In the genomic region with DNA sequence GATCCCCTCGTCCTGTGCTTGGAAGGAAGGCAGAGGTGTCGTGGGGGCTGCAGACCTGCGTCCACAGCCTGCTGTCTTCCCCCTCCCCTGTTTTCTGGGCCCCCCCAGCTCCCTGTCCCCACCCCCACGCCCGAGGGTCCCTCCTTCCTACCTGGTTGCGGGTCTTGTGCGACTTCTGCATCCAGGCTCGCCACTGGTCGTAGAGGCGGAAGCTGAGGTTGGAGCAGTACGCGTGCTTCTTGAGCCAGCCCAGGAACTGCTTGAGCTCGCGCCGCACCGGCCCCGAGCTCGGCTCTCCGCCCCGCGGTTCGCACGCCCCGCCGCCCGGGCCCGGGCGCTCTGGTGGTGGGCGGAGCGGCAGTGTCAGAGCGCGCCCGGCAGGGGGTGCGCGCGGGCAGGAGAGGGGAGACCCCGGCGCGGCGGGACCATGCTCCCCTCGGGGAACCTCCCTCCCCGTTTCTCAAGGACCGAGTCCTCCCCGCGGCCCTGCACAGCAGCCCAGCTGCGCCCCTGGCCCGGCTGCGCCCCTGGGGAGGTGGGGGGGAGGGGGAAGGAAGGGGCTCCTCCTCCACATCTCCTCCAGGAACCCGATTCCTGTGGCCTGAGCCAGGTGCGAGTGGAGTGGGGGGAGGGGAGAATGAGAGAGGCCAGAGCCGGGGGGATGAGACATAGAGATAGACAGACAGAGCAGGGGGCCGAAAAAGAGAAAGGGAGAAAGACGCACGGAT, we compare ENCODE assay signal across 8 cellular contexts. TPM values are rescaled to one million over a fixed set of nuclear protein-coding genes. Genes with fewer than 3 reads are reported as not detected.
DNase-seq lines count a peak whose midpoint lies in the region; ATAC-seq, FAIRE-seq and TF ChIP-seq lines count a peak whose summit lies in the region.

No MANE protein-coding gene starts in this region.

- WGBS in HepG2 (ENCODE audit: low lambda C conversion rate): 97% methylated on average over 41 of the region's 54 CpGs

- BruUV-seq in HCT116 (replicated peaks; lab: Mats Ljungman, UMichigan) (no TSS peak), HepG2 (replicated peaks; lab: Mats Ljungman, UMichigan) (no TSS peak)

- H3K27ac ChIP-seq in HCT116 (ENCODE audit: low read depth, low read length) (peak overlapping the region; percentile 52; the same call in 1 of the 2 replicates), colonic mucosa (no peak overlapping the region), HepG2 (ENCODE audit: extremely low read length, insufficient read depth, low read length) (no peak overlapping the region)

- H3K36me3 ChIP-seq in HCT116 (ENCODE audit: control insufficient read depth in 1 of 2, insufficient read depth in 2 of 2, low read length in 2 of 2) (0 out of 4 replicates have a peak, but pooled peaks cover 0 to 4% of the 10 kb centered on the region in 2 experiments), colonic mucosa (no peaks in the 10 kb centered on the region), HepG2 (replicated peaks in 1 of 2; ENCODE audit: control insufficient read depth in 1 of 2, insufficient read depth in 2 of 2, low read length in 2 of 2) (peaks cover 12 to 37% of the 10 kb centered on the region in 2 experiments; a peak in 4 of 5 replicates)

- H3K9ac ChIP-seq in HCT116 (ENCODE audit: low read length) (peak overlapping the region; percentile 63), colonic mucosa (ENCODE audit: low read depth in 2 of 2, low read length in 2 of 2) (peak overlapping the region in 1 of 2 donors; percentile 35), HepG2 (ENCODE audit: insufficient read depth, low read depth, low read length) (no peak overlapping the region)

- intact Hi-C loops in HCT116 (cut with micrococcal nuclease) (loop anchor here (5.0 kb wide), 2 partner anchors 43 to 127 kb away; partner anchors contain the start of gene KLHL26), colonic mucosa (cut with DNase I) (loop anchor here (5.0 kb wide), 1 partner anchor 253 kb away; no protein-coding TSS in a partner anchor), HepG2 (cut with micrococcal nuclease; ENCODE audit: unreplicated experiment) (no loop called here)

- H3K27me3 ChIP-seq in HCT116 (ENCODE audit: insufficient read depth, low read length) (no peaks in the 10 kb centered on the region), colonic mucosa (peaks cover 18% of the 10 kb centered on the region), HepG2 (ENCODE audit: control insufficient read depth in 1 of 2, insufficient read depth in 2 of 2, low read length in 2 of 2) (no peaks in the 10 kb centered on the region)

- POLR2A ChIA-PET in HCT116 (lab: Charles Lee): interaction anchor here (0.6 to 0.7 kb wide), 3 partner anchors 146 to 763 kb away, joined by 3 to 4 read pairs (median 3); no protein-coding TSS in a partner anchor
- POLR2A ChIA-PET in HepG2 (lab: Yijun Ruan, JAX): interaction anchor here (0.6 to 0.8 kb wide), 2 partner anchors 231 to 303 kb away, joined by 3 read pairs; no protein-coding TSS in a partner anchor

- peak; percentile 30 for TF ChIP-seq POLR2A in HCT116 (IDR thresholded peaks at IDR 0.05; ENCODE audit: borderline replicate concordance, extremely low read depth, insufficient read depth, insufficient read length)
- no peak for TF ChIP-seq POLR2A in HepG2 (IDR thresholded peaks at IDR 0.05; ENCODE audit: insufficient read depth in 1 of 2, low read depth in 2 of 2, low read length in 2 of 2)

- H2AFZ ChIP-seq in HCT116 (ENCODE audit: low read depth, low read length, poor library complexity, severe bottlenecking): no peak overlapping the region
- no peak overlapping the region for H2AFZ ChIP-seq in HepG2 (ENCODE audit: low read length)

- H3K4me2 ChIP-seq in HCT116 (ENCODE audit: low read length) (peak overlapping the region; percentile 85), HepG2 (ENCODE audit: low read depth, low read length) (no peak overlapping the region)

- FAIRE-seq in HepG2 (lab: Jason Lieb, UNC): no peak

- TF ChIP-seq RAD21 in HCT116 (IDR thresholded peaks at IDR 0.05; ENCODE audit: low read depth) (peak; percentile 75), HepG2 (CRISPR knock-in tag; IDR thresholded peaks at IDR 0.05) (no peak)

- no peaks in the 10 kb centered on the region for H4K20me1 ChIP-seq in HCT116 (ENCODE audit: insufficient read depth)
- H4K20me1 ChIP-seq in HepG2 (ENCODE audit: insufficient read depth, low read length): 0 out of 2 replicates have a peak, but pooled peaks cover 2% of the 10 kb centered on the region

- ATAC-seq in HCT116 (peak; percentile 42), HepG2 (no peak), HG02981 (IDR thresholded peaks at IDR 0.05; ENCODE audit: unreplicated experiment) (no peak)

- H3K79me2 ChIP-seq in HCT116 (ENCODE audit: insufficient read depth, low read length): peaks cover 9% of the 10 kb centered on the region; the same call in 1 of the 2 replicates
- H3K79me2 ChIP-seq in HepG2 (ENCODE audit: insufficient read depth, low read length): no peaks in the 10 kb centered on the region

- peaks cover 15 to 40% of the 10 kb centered on the region in 2 experiments; a peak in 3 of 4 replicates for H3K4me1 ChIP-seq in HCT116 (ENCODE audit: control insufficient read depth in 1 of 2, insufficient read depth in 2 of 2, low read length in 2 of 2)
- peaks cover 17% of the 10 kb centered on the region for H3K4me1 ChIP-seq in colonic mucosa
- H3K4me1 ChIP-seq in HepG2 (ENCODE audit: insufficient read depth, low read length): peaks cover 13% of the 10 kb centered on the region

- H3K9me2 ChIP-seq in HCT116 (ENCODE audit: insufficient read depth): no peaks in the 10 kb centered on the region

- in situ Hi-C loops in HepG2 (cut with HindIII; ENCODE audit: extremely low pct_ligation_motif_present, low pct_unique_long_range_greater_than_20kb): loop anchor here (5.0 kb wide), 1 partner anchor 83 kb away; no protein-coding TSS in a partner anchor

- H3K9me3 ChIP-seq in HCT116 (ENCODE audit: control insufficient read depth in 1 of 2, insufficient read depth in 1 of 2, low read depth in 1 of 2, low read length in 2 of 2) (no peaks in the 10 kb centered on the region), colonic mucosa (no peaks in the 10 kb centered on the region), HepG2 (ENCODE audit: low read length) (no peaks in the 10 kb centered on the region)

- TF ChIP-seq CTCF in HCT116 (IDR thresholded peaks at IDR 0.05 in 2 of 3, conservative IDR thresholded peaks at IDR 0.05 in 1 of 3; ENCODE audit: borderline replicate concordance in 1 of 3, insufficient read depth in 1 of 3, low read depth in 2 of 3, low read length in 2 of 3): peak; percentile 42 to 77 (median 76); a peak in 5 of 6 replicates
- TF ChIP-seq CTCF in colonic mucosa (IDR thresholded peaks at IDR 0.05): peak; percentile 78
- no peak for TF ChIP-seq CTCF in HepG2 (CRISPR knock-in tag; IDR thresholded peaks at IDR 0.05)

- peak; percentile 57 for DNase-seq in COLO829 (ENCODE audit: low spot score)
- no peak for DNase-seq in HCT116 (ENCODE audit: low read depth, low spot score)
- DNase-seq in NCI-H2196 treated with DMSO at 0.1 percent for 48 hours (lab: John Stamatoyannopoulos, UW; ENCODE audit: unreplicated experiment): peak; percentile 35
- peak; percentile 82 for DNase-seq in activated CD4-positive, alpha-beta T cell treated with anti-CD3 and anti-CD28 coated beads for 48 hours
- peak; percentile 73 for DNase-seq in colonic mucosa
- no peak for DNase-seq in HepG2 (ENCODE audit: low spot score)
- DNase-seq in stimulated activated CD4-positive, alpha-beta T cell treated with anti-CD3 and anti-CD28 coated beads, Interleukin-4, amount 100 ng/mL, for 24 hours: peak; percentile 78

- TF ChIP-seq EP300 in HepG2 (IDR thresholded peaks at IDR 0.05; ENCODE audit: low read depth in 2 of 2, low read length in 2 of 2) (no peak), HepG2 (CRISPR knock-in tag; IDR thresholded peaks at IDR 0.05; ENCODE audit: borderline replicate concordance) (no peak)

- H3K4me3 ChIP-seq in HCT116 (replicated peaks in 1 of 2; ENCODE audit: low read depth in 1 of 2, low read length in 2 of 2) (peak overlapping the region; percentile 37 to 54), colonic mucosa (peak overlapping the region; percentile 19), HepG2 (replicated peaks in 1 of 3; ENCODE audit: insufficient read depth in 1 of 3, low read depth in 2 of 3, low read length in 3 of 3) (no peak overlapping the region)

- CTCF ChIA-PET in HCT116 (lab: Charles Lee): interaction anchor here (0.5 to 7.5 kb wide), 12 partner anchors 9 to 253 kb away, joined by 3 to 39 read pairs (median 4); partner anchors contain the start of genes CRLF1, TMEM59L and UBA52
- CTCF ChIA-PET in HepG2 (lab: Yijun Ruan, JAX; ENCODE audit: low intra/inter-chr PET ratio, low total read pairs): no interaction called here

- RAD21 ChIA-PET in HCT116 (lab: Charles Lee; ENCODE audit: low non-redundant PET in 1 of 2, low total read pairs in 2 of 2, uncharacterized antibody in 2 of 2, unreplicated experiment in 2 of 2): interaction anchor here (0.7 to 0.8 kb wide), 3 partner anchors 73 to 154 kb away, joined by 3 to 4 read pairs (median 3); partner anchors contain the start of gene ELL (in 1 of the 2)

RNA-seq across cellular contexts. Expression of gene REX1BD, which starts 5.7 kb away (rescaled TPM):
- total RNA-seq in HCT116 (2021; ENCODE audit: unreplicated experiment) (97.1 TPM), colonic mucosa (10 to 100 TPM; 46.7 to 79.6 TPM), HepG2 (2016; rRNA removed; fragmentation: Illumina TruSeq; extraction: Trizol) (20.7 and 25.4 TPM in 2 replicates)
- 107 and 110 TPM in 2 replicates for polyA plus RNA-seq in HCT116 (2012)
- 16.9 and 18.9 TPM in 2 replicates for total RNA-seq in HepG2 (2016; cell fraction: cytosol; rRNA removed; fragmentation: Illumina TruSeq; extraction: Trizol; ENCODE audit: low read depth)
- 21.8 and 27.1 TPM in 2 replicates for total RNA-seq in HepG2 (2016; cell fraction: insoluble cytoplasmic fraction; rRNA removed; fragmentation: Illumina TruSeq; extraction: Trizol)
- 14.9 and 19.7 TPM in 2 replicates for total RNA-seq in HepG2 (2016; cell fraction: membrane; rRNA removed; fragmentation: Illumina TruSeq; extraction: Trizol)
- total RNA-seq in HepG2 (2016; cell fraction: nucleus; rRNA removed; fragmentation: Illumina TruSeq; extraction: Trizol): 11.7 and 15.7 TPM in 2 replicates
- 7.5 and 7.6 TPM in 2 replicates for polyA plus RNA-seq in HepG2 (2011; rRNA removed)
- polyA plus RNA-seq in HepG2 (2011; cell fraction: cytosol; rRNA removed): 10.8 and 16.3 TPM in 2 replicates
- 39.3 and 40.2 TPM in 2 replicates for polyA plus RNA-seq in HepG2 (2011; cell fraction: nucleus; rRNA removed)
- 8.3 and 10.1 TPM in 2 replicates for polyA plus RNA-seq in HepG2 (2012)
- 9.6 and 12.0 TPM in 2 replicates for polyA plus RNA-seq in HepG2 (2016; cell fraction: cytosol; fragmentation: Illumina TruSeq; extraction: Trizol; ENCODE audit: low read depth)
- 11.7 and 12.2 TPM in 2 replicates for polyA plus RNA-seq in HepG2 (2016; cell fraction: insoluble cytoplasmic fraction; fragmentation: Illumina TruSeq; extraction: Trizol; ENCODE audit: low read depth)
- 8.0 and 10.3 TPM in 2 replicates for polyA plus RNA-seq in HepG2 (2016; cell fraction: membrane; fragmentation: Illumina TruSeq; extraction: Trizol; ENCODE audit: low read depth)
- 19.7 and 20.4 TPM in 2 replicates for polyA plus RNA-seq in HepG2 (2016; cell fraction: nucleus; fragmentation: Illumina TruSeq; extraction: Trizol; ENCODE audit: insufficient read depth, low read depth)
- polyA minus RNA-seq in HepG2 (2011; rRNA and poly(A)+ RNA removed; ENCODE audit: low replicate concordance): 2.0 and 4.9 TPM in 2 replicates
- 2.6 and 2.7 TPM in 2 replicates for polyA minus RNA-seq in HepG2 (2011; cell fraction: cytosol; rRNA and poly(A)+ RNA removed)
- polyA minus RNA-seq in HepG2 (2011; cell fraction: nucleus; rRNA and poly(A)+ RNA removed): 2.4 and 2.6 TPM in 2 replicates

RNA-seq across cellular contexts. Expression of gene CRLF1, which starts 12.3 kb away (rescaled TPM):
- 43.0 TPM for total RNA-seq in HCT116 (2021; ENCODE audit: unreplicated experiment)
- 60.6 and 80.0 TPM in 2 replicates for polyA plus RNA-seq in HCT116 (2012)
- 1 to 10 TPM in 1 of 2 donors, under 1 TPM in 1; 0.84 to 1.6 TPM for total RNA-seq in colonic mucosa
- total RNA-seq in HepG2 (2016; rRNA removed; fragmentation: Illumina TruSeq; extraction: Trizol): 105 and 217 TPM in 2 replicates
- total RNA-seq in HepG2 (2016; cell fraction: cytosol; rRNA removed; fragmentation: Illumina TruSeq; extraction: Trizol; ENCODE audit: low read depth): 96.8 and 118 TPM in 2 replicates
- 97.5 and 221 TPM in 2 replicates for total RNA-seq in HepG2 (2016; cell fraction: insoluble cytoplasmic fraction; rRNA removed; fragmentation: Illumina TruSeq; extraction: Trizol)
- 191 and 193 TPM in 2 replicates for total RNA-seq in HepG2 (2016; cell fraction: membrane; rRNA removed; fragmentation: Illumina TruSeq; extraction: Trizol)
- total RNA-seq in HepG2 (2016; cell fraction: nucleus; rRNA removed; fragmentation: Illumina TruSeq; extraction: Trizol): 219 and 265 TPM in 2 replicates
- polyA plus RNA-seq in HepG2 (2011; rRNA removed): 296 and 337 TPM in 2 replicates
- polyA plus RNA-seq in HepG2 (2011; cell fraction: cytosol; rRNA removed): 347 and 628 TPM in 2 replicates
- polyA plus RNA-seq in HepG2 (2011; cell fraction: nucleus; rRNA removed): 244 and 327 TPM in 2 replicates
- polyA plus RNA-seq in HepG2 (2012): 231 and 373 TPM in 2 replicates
- 150 and 176 TPM in 2 replicates for polyA plus RNA-seq in HepG2 (2016; cell fraction: cytosol; fragmentation: Illumina TruSeq; extraction: Trizol; ENCODE audit: low read depth)
- 122 and 154 TPM in 2 replicates for polyA plus RNA-seq in HepG2 (2016; cell fraction: insoluble cytoplasmic fraction; fragmentation: Illumina TruSeq; extraction: Trizol; ENCODE audit: low read depth)
- polyA plus RNA-seq in HepG2 (2016; cell fraction: membrane; fragmentation: Illumina TruSeq; extraction: Trizol; ENCODE audit: low read depth): 207 and 208 TPM in 2 replicates
- polyA plus RNA-seq in HepG2 (2016; cell fraction: nucleus; fragmentation: Illumina TruSeq; extraction: Trizol; ENCODE audit: insufficient read depth, low read depth): 462 and 526 TPM in 2 replicates
- polyA minus RNA-seq in HepG2 (2011; rRNA and poly(A)+ RNA removed; ENCODE audit: low replicate concordance): 0.47 and 301 TPM in 2 replicates
- polyA minus RNA-seq in HepG2 (2011; cell fraction: cytosol; rRNA and poly(A)+ RNA removed): 303 and 346 TPM in 2 replicates
- polyA minus RNA-seq in HepG2 (2011; cell fraction: nucleus; rRNA and poly(A)+ RNA removed): 45.4 and 52.2 TPM in 2 replicates

RNA-seq across cellular contexts. Expression of gene TMEM59L, which starts 18.4 kb away (rescaled TPM):
- 14.3 TPM for total RNA-seq in HCT116 (2021; ENCODE audit: unreplicated experiment)
- polyA plus RNA-seq in HCT116 (2012): 21.3 and 22.7 TPM in 2 replicates
- total RNA-seq in colonic mucosa: 1 to 10 TPM in 1 of 2 donors, under 1 TPM in 1; 0.27 to 1.4 TPM
- 0.69 and 0.97 TPM in 2 replicates for total RNA-seq in HepG2 (2016; rRNA removed; fragmentation: Illumina TruSeq; extraction: Trizol)
- total RNA-seq in HepG2 (2016; cell fraction: cytosol; rRNA removed; fragmentation: Illumina TruSeq; extraction: Trizol; ENCODE audit: low read depth): 0.61 and 0.88 TPM in 2 replicates
- total RNA-seq in HepG2 (2016; cell fraction: insoluble cytoplasmic fraction; rRNA removed; fragmentation: Illumina TruSeq; extraction: Trizol): 0.77 and 1.4 TPM in 2 replicates
- 0.49 and 0.65 TPM in 2 replicates for total RNA-seq in HepG2 (2016; cell fraction: membrane; rRNA removed; fragmentation: Illumina TruSeq; extraction: Trizol)
- 2.3 and 2.7 TPM in 2 replicates for total RNA-seq in HepG2 (2016; cell fraction: nucleus; rRNA removed; fragmentation: Illumina TruSeq; extraction: Trizol)
- 5.5 and 7.2 TPM in 2 replicates for polyA plus RNA-seq in HepG2 (2011; rRNA removed)
- 4.1 and 4.6 TPM in 2 replicates for polyA plus RNA-seq in HepG2 (2011; cell fraction: cytosol; rRNA removed)
- 71.3 and 86.8 TPM in 2 replicates for polyA plus RNA-seq in HepG2 (2011; cell fraction: nucleus; rRNA removed)
- 8.3 and 22.3 TPM in 2 replicates for polyA plus RNA-seq in HepG2 (2012)
- 1.0 and 2.0 TPM in 2 replicates for polyA plus RNA-seq in HepG2 (2016; cell fraction: cytosol; fragmentation: Illumina TruSeq; extraction: Trizol; ENCODE audit: low read depth)
- polyA plus RNA-seq in HepG2 (2016; cell fraction: insoluble cytoplasmic fraction; fragmentation: Illumina TruSeq; extraction: Trizol; ENCODE audit: low read depth): 1.7 and 1.9 TPM in 2 replicates
- polyA plus RNA-seq in HepG2 (2016; cell fraction: membrane; fragmentation: Illumina TruSeq; extraction: Trizol; ENCODE audit: low read depth): 1.6 TPM in 2 replicates
- 12.3 and 16.0 TPM in 2 replicates for polyA plus RNA-seq in HepG2 (2016; cell fraction: nucleus; fragmentation: Illumina TruSeq; extraction: Trizol; ENCODE audit: insufficient read depth, low read depth)
- polyA minus RNA-seq in HepG2 (2011; rRNA and poly(A)+ RNA removed; ENCODE audit: low replicate concordance): 0.35 and 3.9 TPM in 2 replicates
- 1.4 and 4.3 TPM in 2 replicates for polyA minus RNA-seq in HepG2 (2011; cell fraction: cytosol; rRNA and poly(A)+ RNA removed)
- 5.0 and 5.5 TPM in 2 replicates for polyA minus RNA-seq in HepG2 (2011; cell fraction: nucleus; rRNA and poly(A)+ RNA removed)

RNA-seq across cellular contexts. Expression of gene UBA52, which starts 22.6 kb away (rescaled TPM):
- 1,743 TPM for total RNA-seq in HCT116 (2021; ENCODE audit: unreplicated experiment)
- polyA plus RNA-seq in HCT116 (2012): 3,327 and 3,735 TPM in 2 replicates
- total RNA-seq in colonic mucosa: 1,000 to 10,000 TPM in 1 of 2 donors, 100 to 1,000 TPM in 1; 991 to 1,174 TPM
- total RNA-seq in HepG2 (2016; rRNA removed; fragmentation: Illumina TruSeq; extraction: Trizol): 959 and 1,184 TPM in 2 replicates
- total RNA-seq in HepG2 (2016; cell fraction: cytosol; rRNA removed; fragmentation: Illumina TruSeq; extraction: Trizol; ENCODE audit: low read depth): 1,298 and 1,315 TPM in 2 replicates
- 938 and 1,264 TPM in 2 replicates for total RNA-seq in HepG2 (2016; cell fraction: insoluble cytoplasmic fraction; rRNA removed; fragmentation: Illumina TruSeq; extraction: Trizol)
- 1,565 and 1,724 TPM in 2 replicates for total RNA-seq in HepG2 (2016; cell fraction: membrane; rRNA removed; fragmentation: Illumina TruSeq; extraction: Trizol)
- total RNA-seq in HepG2 (2016; cell fraction: nucleus; rRNA removed; fragmentation: Illumina TruSeq; extraction: Trizol): 276 and 314 TPM in 2 replicates
- polyA plus RNA-seq in HepG2 (2011; rRNA removed): 1,655 and 1,782 TPM in 2 replicates
- polyA plus RNA-seq in HepG2 (2011; cell fraction: cytosol; rRNA removed): 2,000 and 3,037 TPM in 2 replicates
- polyA plus RNA-seq in HepG2 (2011; cell fraction: nucleus; rRNA removed): 482 and 607 TPM in 2 replicates
- polyA plus RNA-seq in HepG2 (2012): 1,641 and 1,658 TPM in 2 replicates
- polyA plus RNA-seq in HepG2 (2016; cell fraction: cytosol; fragmentation: Illumina TruSeq; extraction: Trizol; ENCODE audit: low read depth): 1,864 and 1,905 TPM in 2 replicates
- polyA plus RNA-seq in HepG2 (2016; cell fraction: insoluble cytoplasmic fraction; fragmentation: Illumina TruSeq; extraction: Trizol; ENCODE audit: low read depth): 1,524 and 1,536 TPM in 2 replicates
- polyA plus RNA-seq in HepG2 (2016; cell fraction: membrane; fragmentation: Illumina TruSeq; extraction: Trizol; ENCODE audit: low read depth): 2,008 and 2,053 TPM in 2 replicates
- 658 and 675 TPM in 2 replicates for polyA plus RNA-seq in HepG2 (2016; cell fraction: nucleus; fragmentation: Illumina TruSeq; extraction: Trizol; ENCODE audit: insufficient read depth, low read depth)
- 1,990 and 2,943 TPM in 2 replicates for polyA minus RNA-seq in HepG2 (2011; rRNA and poly(A)+ RNA removed; ENCODE audit: low replicate concordance)
- polyA minus RNA-seq in HepG2 (2011; cell fraction: cytosol; rRNA and poly(A)+ RNA removed): 420 and 430 TPM in 2 replicates
- polyA minus RNA-seq in HepG2 (2011; cell fraction: nucleus; rRNA and poly(A)+ RNA removed): 113 and 142 TPM in 2 replicates

RNA-seq across cellular contexts. Expression of gene KXD1, which starts 36.6 kb away (rescaled TPM):
- total RNA-seq in HCT116 (2021; ENCODE audit: unreplicated experiment) (139 TPM), colonic mucosa (10 to 100 TPM; 66.8 to 80.4 TPM), HepG2 (2016; rRNA removed; fragmentation: Illumina TruSeq; extraction: Trizol) (44.6 and 53.1 TPM in 2 replicates)
- polyA plus RNA-seq in HCT116 (2012): 212 and 220 TPM in 2 replicates
- 49.9 and 63.5 TPM in 2 replicates for total RNA-seq in HepG2 (2016; cell fraction: cytosol; rRNA removed; fragmentation: Illumina TruSeq; extraction: Trizol; ENCODE audit: low read depth)
- 46.0 and 46.4 TPM in 2 replicates for total RNA-seq in HepG2 (2016; cell fraction: insoluble cytoplasmic fraction; rRNA removed; fragmentation: Illumina TruSeq; extraction: Trizol)
- total RNA-seq in HepG2 (2016; cell fraction: membrane; rRNA removed; fragmentation: Illumina TruSeq; extraction: Trizol): 90.1 and 104 TPM in 2 replicates
- 20.4 and 21.0 TPM in 2 replicates for total RNA-seq in HepG2 (2016; cell fraction: nucleus; rRNA removed; fragmentation: Illumina TruSeq; extraction: Trizol)
- 143 and 160 TPM in 2 replicates for polyA plus RNA-seq in HepG2 (2011; rRNA removed)
- 112 and 130 TPM in 2 replicates for polyA plus RNA-seq in HepG2 (2011; cell fraction: cytosol; rRNA removed)
- polyA plus RNA-seq in HepG2 (2011; cell fraction: nucleus; rRNA removed): 122 and 125 TPM in 2 replicates
- 61.5 and 85.8 TPM in 2 replicates for polyA plus RNA-seq in HepG2 (2012)
- 72.0 and 99.5 TPM in 2 replicates for polyA plus RNA-seq in HepG2 (2016; cell fraction: cytosol; fragmentation: Illumina TruSeq; extraction: Trizol; ENCODE audit: low read depth)
- polyA plus RNA-seq in HepG2 (2016; cell fraction: insoluble cytoplasmic fraction; fragmentation: Illumina TruSeq; extraction: Trizol; ENCODE audit: low read depth): 68.6 and 76.3 TPM in 2 replicates
- polyA plus RNA-seq in HepG2 (2016; cell fraction: membrane; fragmentation: Illumina TruSeq; extraction: Trizol; ENCODE audit: low read depth): 121 and 126 TPM in 2 replicates
- polyA plus RNA-seq in HepG2 (2016; cell fraction: nucleus; fragmentation: Illumina TruSeq; extraction: Trizol; ENCODE audit: insufficient read depth, low read depth): 62.9 and 64.5 TPM in 2 replicates
- polyA minus RNA-seq in HepG2 (2011; rRNA and poly(A)+ RNA removed; ENCODE audit: low replicate concordance): 73.9 and 103 TPM in 2 replicates
- polyA minus RNA-seq in HepG2 (2011; cell fraction: cytosol; rRNA and poly(A)+ RNA removed): 43.1 and 52.2 TPM in 2 replicates
- polyA minus RNA-seq in HepG2 (2011; cell fraction: nucleus; rRNA and poly(A)+ RNA removed): 20.0 and 23.6 TPM in 2 replicates

Comparison
In these comparisons a context has a peak if more than half of its experiments do, and no peak if none do; other contexts are left out.
1. DNase-seq: peak in COLO829 (single experiment), NCI-H2196 treated with DMSO at 0.1 percent for 48 hours (single experiment), activated CD4-positive, alpha-beta T cell treated with anti-CD3 and anti-CD28 coated beads for 48 hours (single experiment), colonic mucosa (single experiment) and stimulated activated CD4-positive, alpha-beta T cell treated with anti-CD3 and anti-CD28 coated beads, Interleukin-4, amount 100 ng/mL, for 24 hours (single experiment); none in HCT116 (single experiment) and HepG2 (single experiment).
2. H3K4me3 ChIP-seq: peak in HCT116 (2 of 2) and colonic mucosa (single experiment); none in HepG2 (0 of 3).
3. RNA of gene CRLF1, which starts 12.3 kb away (total RNA-seq): 96.8 to 265 TPM in HepG2 and 43.0 TPM in HCT116 (single experiment); 0.84 to 1.6 TPM in colonic mucosa; every median in the first group is over 10 times any median in the second.